23 cellular contexts compared by ENCODE assay signal in genomic region chr15:61701455-61701854, GRCh38.
"Had no signal": no experiment of that assay in that cellular context is flagged by ENCODE, and none has a peak within 500 bp of the region (broad histone marks: within the 10 kb centered on the region; RNA-seq: fewer than 3 reads in every experiment).

No MANE protein-coding gene starts in this region.

- DNase-seq: IMR-90; Kasumi-1; KG1; NCI-H1092; NCI-H1105 treated with DMSO at 0.1 percent for 48 hours; NCI-H146; NCI-H187; NCI-H2029; NCI-H2081 treated with DMSO at 0.1 percent for 48 hours; NCI-H2171; NCI-H226; NCI-H446; NCI-H510A; NCI-H524 treated with DMSO at 0.1 percent for 48 hours; NCI-H69; NCI-H774; NK-92 treated with Interleukin-12 subunit alpha and Interleukin-12 subunit beta, amount 100 ng/mL, for 24 hours; OCI-M1; PC-9; Peyer's patch had no signal

- H3K27ac ChIP-seq: PC-9, Peyer's patch, SJCRH30 had no signal

- H3K4me1 ChIP-seq: Peyer's patch had no signal

- H2AFZ ChIP-seq: PC-9 had no signal

- H3K4me2 ChIP-seq: PC-9 had no signal

- H3K27me3 ChIP-seq: Peyer's patch, SJCRH30 had no signal

- ATAC-seq: HepG2, Right ventricle myocardium inferior had no signal

- H3K36me3 ChIP-seq: Peyer's patch, SJCRH30 had no signal

- H3K9me3 ChIP-seq: Peyer's patch, SJCRH30 had no signal

- H3K4me3 ChIP-seq: PC-9, Peyer's patch, SJCRH30 had no signal
